ENCODE assay signal across 12 cellular contexts in genomic region chr15:78058401-78058935, GRCh38. TPM values are rescaled to one million over a fixed set of nuclear protein-coding genes. Genes with fewer than 3 reads are reported as not detected.
DNase-seq lines count a peak whose midpoint lies in the region; ATAC-seq, FAIRE-seq and TF ChIP-seq lines count a peak whose summit lies in the region.
"Had no signal": no experiment of that assay in that cellular context is flagged by ENCODE, and none has a peak within 500 bp of the region (broad histone marks: within the 10 kb centered on the region; RNA-seq: fewer than 3 reads in every experiment).

No MANE protein-coding gene starts in this region.

- H3K36me3 Mint-ChIP-seq in activated T-cell treated with anti-CD3 and anti-CD28 coated beads, Interleukin-2, amount 50 U/mL, for 72 hours (ENCODE audit: insufficient read depth in 2 of 2), result peaks cover 0 to 4% of the 10 kb centered on the region in 2 donors
- H3K36me3 Mint-ChIP-seq in activated CD8-positive, alpha-beta T cell treated with anti-CD3 and anti-CD28 coated beads, Interleukin-2, amount 10 ng/mL, durations not matched to agents 7 days and 5 days (ENCODE audit: low read depth), result peaks cover 29% of the 10 kb centered on the region

- no peaks in the 10 kb centered on the region for H3K27me3 Mint-ChIP-seq in activated T-cell treated with anti-CD3 and anti-CD28 coated beads, Interleukin-2, amount 50 U/mL, for 72 hours (ENCODE audit: low read depth)
- no peaks in the 10 kb centered on the region for H3K27me3 Mint-ChIP-seq in activated CD8-positive, alpha-beta T cell treated with anti-CD3 and anti-CD28 coated beads, Interleukin-2, amount 10 ng/mL, durations not matched to agents 7 days and 5 days (ENCODE audit: low read depth)

- peaks cover 75% of the 10 kb centered on the region for H3K4me1 Mint-ChIP-seq in activated T-cell treated with anti-CD3 and anti-CD28 coated beads, Interleukin-2, amount 50 U/mL, for 72 hours (ENCODE audit: low read depth)
- peaks cover 76% of the 10 kb centered on the region for H3K4me1 Mint-ChIP-seq in activated CD8-positive, alpha-beta T cell treated with anti-CD3 and anti-CD28 coated beads, Interleukin-2, amount 10 ng/mL, durations not matched to agents 7 days and 5 days (ENCODE audit: low read depth)

- CTCF ChIA-PET in activated CD8-positive, alpha-beta T cell treated with anti-CD3 and anti-CD28 coated beads, Interleukin-2, amount 10 ng/mL, durations not matched to agents 7 days and 5 days (lab: Charles Lee), result interaction anchor here (1.1 to 21.0 kb wide), 6 partner anchors 7 to 49 kb away, joined by 3 to 305 read pairs (median 16); partner anchors contain the start of gene TBC1D2B

- no peak overlapping the region for H3K27ac Mint-ChIP-seq in activated T-cell treated with anti-CD3 and anti-CD28 coated beads, Interleukin-2, amount 50 U/mL, for 72 hours
- peak overlapping the region; percentile 18 for H3K27ac Mint-ChIP-seq in activated CD8-positive, alpha-beta T cell treated with anti-CD3 and anti-CD28 coated beads, Interleukin-2, amount 10 ng/mL, durations not matched to agents 7 days and 5 days

- H3K9me3 Mint-ChIP-seq in activated T-cell treated with anti-CD3 and anti-CD28 coated beads, Interleukin-2, amount 50 U/mL, for 72 hours, result no peaks in the 10 kb centered on the region
- no peaks in the 10 kb centered on the region for H3K9me3 Mint-ChIP-seq in activated CD8-positive, alpha-beta T cell treated with anti-CD3 and anti-CD28 coated beads, Interleukin-2, amount 10 ng/mL, durations not matched to agents 7 days and 5 days (ENCODE audit: insufficient read depth)

- no peak overlapping the region for H3K4me3 Mint-ChIP-seq in activated T-cell treated with anti-CD3 and anti-CD28 coated beads, Interleukin-2, amount 50 U/mL, for 72 hours
- no peak overlapping the region for H3K4me3 Mint-ChIP-seq in activated CD8-positive, alpha-beta T cell treated with anti-CD3 and anti-CD28 coated beads, Interleukin-2, amount 10 ng/mL, durations not matched to agents 7 days and 5 days

- H3K4me1 ChIP-seq in kidney (ENCODE audit: control insufficient read depth in 1 of 2, insufficient read depth in 1 of 2, low read depth in 1 of 2, low read length in 2 of 2), result peaks cover 23 to 24% of the 10 kb centered on the region in 2 donors
- peaks cover 63% of the 10 kb centered on the region for H3K4me1 ChIP-seq in thymus (ENCODE audit: control insufficient read depth, insufficient read depth, low read length)
- H3K4me1 ChIP-seq in SJCRH30, result peaks cover 39% of the 10 kb centered on the region

- no peaks in the 10 kb centered on the region for H3K9me3 ChIP-seq in kidney (ENCODE audit: control insufficient read depth in 1 of 2, low read length in 2 of 2)
- H3K9me3 ChIP-seq in thymus (ENCODE audit: control insufficient read depth), result no peaks in the 10 kb centered on the region
- no peaks in the 10 kb centered on the region for H3K9me3 ChIP-seq in SJCRH30 (replicated peaks)
- H3K9me3 ChIP-seq: SJSA1 had no signal

- no peak overlapping the region for H3K4me3 ChIP-seq in kidney (ENCODE audit: low read length in 2 of 2)
- no peak overlapping the region for H3K4me3 ChIP-seq in thymus (ENCODE audit: low read length)
- no peak overlapping the region for H3K4me3 ChIP-seq in SJCRH30
- H3K4me3 ChIP-seq: SJSA1 had no signal

- POLR2A ChIA-PET in activated CD8-positive, alpha-beta T cell treated with anti-CD3 and anti-CD28 coated beads, Interleukin-2, amount 10 ng/mL, durations not matched to agents 7 days and 5 days (lab: Charles Lee), result interaction anchor here (0.9 to 2.9 kb wide), 3 partner anchors 8 to 24 kb away, joined by 3 to 20 read pairs (median 6); no protein-coding TSS in a partner anchor

- H3K36me3 ChIP-seq in kidney (ENCODE audit: control insufficient read depth in 1 of 2, insufficient read depth in 2 of 2, low read length in 2 of 2) (peaks cover 0 to 3% of the 10 kb centered on the region in 2 donors), thymus (ENCODE audit: control insufficient read depth, insufficient read depth) (peaks cover 4% of the 10 kb centered on the region), SJCRH30 (peaks cover 12% of the 10 kb centered on the region)

- no peak overlapping the region for H3K27ac ChIP-seq in kidney (ENCODE audit: low read depth in 2 of 2, low read length in 2 of 2)
- peak overlapping the region; percentile 70 for H3K27ac ChIP-seq in thymus (ENCODE audit: low read depth)
- H3K27ac ChIP-seq in SJCRH30, result no peak overlapping the region
- H3K27ac ChIP-seq: SJSA1 had no signal

- H3K9ac ChIP-seq in kidney (ENCODE audit: low read length in 2 of 2), result no peak overlapping the region

- no peak for ATAC-seq in activated T-cell treated with anti-CD3 and anti-CD28 coated beads, Interleukin-2, amount 50 U/mL, for 72 hours (replicated peaks in 1 of 2)
- ATAC-seq in activated CD8-positive, alpha-beta T cell treated with anti-CD3 and anti-CD28 coated beads, Interleukin-2, amount 10 ng/mL, durations not matched to agents 7 days and 5 days, result no peak
- ATAC-seq in HG03354 (IDR thresholded peaks at IDR 0.05; ENCODE audit: poor library complexity, severe bottlenecking, unreplicated experiment), result no peak

- DNase-seq in activated T-cell treated with anti-CD3 and anti-CD28 coated beads, Interleukin-2, amount 50 U/mL, for 1 hour, result peak; percentile 19
- no peak for DNase-seq in activated T-cell treated with anti-CD3 and anti-CD28 coated beads, Interleukin-2, amount 50 U/mL, for 72 hours
- no peak for DNase-seq in activated CD8-positive, alpha-beta T cell treated with anti-CD3 and anti-CD28 coated beads, Interleukin-2, amount 10 ng/mL, durations not matched to agents 7 days and 5 days
- DNase-seq in kidney (peak; percentile 23), CD1c-positive myeloid dendritic cell (ENCODE audit: extremely low spot score) (no peak), SJCRH30 (no peak)
- DNase-seq: cerebellar nuclear complex, H7, NCI-H524 treated with DMSO at 0.1 percent for 48 hours had no signal

- H3K27me3 ChIP-seq in thymus (ENCODE audit: control insufficient read depth, insufficient read depth) (no peaks in the 10 kb centered on the region), SJCRH30 (no peaks in the 10 kb centered on the region)
- H3K27me3 ChIP-seq: SJSA1 had no signal

- no peak for FAIRE-seq in kidney (lab: Jason Lieb, UNC)

- TF ChIP-seq CTCF in kidney (IDR thresholded peaks at IDR 0.05; ENCODE audit: borderline replicate concordance, extremely low read depth, insufficient read depth), result no peak

- intact Hi-C loops in kidney (cut with DNase I), result no loop called here

- 86% methylated on average over 10 of the region's 10 CpGs for WGBS in thymus

RNA-seq across cellular contexts. Expression of gene TBC1D2B, which starts 19.0 kb away (rescaled TPM):
- 10 to 100 TPM; 67.8 to 75.0 TPM for total RNA-seq in activated T-cell treated with anti-CD3 and anti-CD28 coated beads, Interleukin-2, amount 50 U/mL, for 72 hours
- 100 to 1,000 TPM; 109 to 119 TPM for total RNA-seq in activated CD8-positive, alpha-beta T cell treated with anti-CD3 and anti-CD28 coated beads, Interleukin-2, amount 10 ng/mL, durations not matched to agents 7 days and 5 days
- total RNA-seq in kidney, result 41.6 TPM
- polyA plus RNA-seq in kidney (ENCODE audit: insufficient read depth, low read depth, low replicate concordance), result 8.5 TPM
- 20.0 TPM for polyA plus RNA-seq in thymus
- total RNA-seq in SJCRH30 (2014; rRNA removed; shearing (Covaris generic)), result 50.7 and 58.2 TPM in 2 replicates

RNA-seq across cellular contexts. Expression of gene SH2D7, which starts 33.9 kb away (rescaled TPM):
- not detected for total RNA-seq in activated T-cell treated with anti-CD3 and anti-CD28 coated beads, Interleukin-2, amount 50 U/mL, for 72 hours
- under 1 TPM; 0.29 to 0.31 TPM for total RNA-seq in activated CD8-positive, alpha-beta T cell treated with anti-CD3 and anti-CD28 coated beads, Interleukin-2, amount 10 ng/mL, durations not matched to agents 7 days and 5 days
- not detected for total RNA-seq in kidney
- polyA plus RNA-seq in kidney (ENCODE audit: insufficient read depth, low read depth, low replicate concordance) (not detected), thymus (0.05 TPM)
- total RNA-seq in SJCRH30 (2014; rRNA removed; shearing (Covaris generic)), result 0.08 and 0.36 TPM in 2 replicates
- total RNA-seq: H7, SJSA1 had no signal

Comparison
In these comparisons a context has a peak if more than half of its experiments do, and no peak if none do; other contexts are left out.
1. DNase-seq: peak in activated T-cell treated with anti-CD3 and anti-CD28 coated beads, Interleukin-2, amount 50 U/mL, for 1 hour (single experiment) and kidney (single experiment); none in activated T-cell treated with anti-CD3 and anti-CD28 coated beads, Interleukin-2, amount 50 U/mL, for 72 hours (0 of 2), activated CD8-positive, alpha-beta T cell treated with anti-CD3 and anti-CD28 coated beads, Interleukin-2, amount 10 ng/mL, durations not matched to agents 7 days and 5 days (single experiment), CD1c-positive myeloid dendritic cell (single experiment) and SJCRH30 (0 of 2).